12 cellular contexts compared by ENCODE assay signal in the genomic region with DNA sequence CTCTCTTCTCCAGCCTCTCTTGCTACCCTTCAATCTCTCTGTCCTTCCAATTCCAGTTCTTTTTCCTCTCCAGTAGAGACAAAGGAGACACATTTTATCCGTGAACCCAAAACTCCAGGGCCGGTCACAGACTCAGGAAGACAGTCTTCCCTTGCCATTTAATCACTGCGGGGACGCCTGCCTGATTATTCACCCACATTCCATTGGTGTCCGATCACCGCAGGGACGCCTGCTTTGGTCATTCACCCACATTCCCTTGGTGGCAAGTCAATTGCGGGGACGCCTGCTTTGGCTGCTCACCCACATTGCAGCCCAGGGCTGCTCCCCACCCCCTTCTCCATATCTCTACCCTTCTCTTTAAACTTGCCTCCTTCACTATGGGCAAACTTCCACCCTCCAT. TPM values are rescaled to one million over a fixed set of nuclear protein-coding genes. Genes with fewer than 3 reads are reported as not detected.
DNase-seq lines count a peak whose midpoint lies in the region; ATAC-seq and TF ChIP-seq lines count a peak whose summit lies in the region.
"Not testable (repeated sequence)": the region's sequence is repeated elsewhere in the genome, so short reads cannot be mapped to it uniquely, and the experiment has no call there.
"Had no signal": no experiment of that assay in that cellular context is flagged by ENCODE, and none has a peak within 500 bp of the region (broad histone marks: within the 10 kb centered on the region; RNA-seq: fewer than 3 reads in every experiment).

No MANE protein-coding gene starts in this region.

- intact Hi-C loops in activated CD8-positive, alpha-beta T cell treated with anti-CD3 and anti-CD28 coated beads for 36 hours (cut with micrococcal nuclease), result loop anchor here (10.0 kb wide), 1 partner anchor 56 kb away; no protein-coding TSS in a partner anchor

- H3K4me3 ChIP-seq in BLaER1 treated with 17β-estradiol and CSF1 and Interleukin-3, amounts not matched to agents 10 nM and 100 nM; SK-N-SH (ENCODE audit: low read depth in 2 of 2, low read length in 1 of 2): not testable (repeated sequence)

- not testable (repeated sequence) for ATAC-seq in activated CD8-positive, alpha-beta T cell treated with anti-CD3 and anti-CD28 coated beads for 36 hours; activated naive CD8-positive, alpha-beta T cell treated with anti-CD3 and anti-CD28 coated beads, Interleukin-2, amount 50 U/mL, for 24 hours

- POLR2A ChIA-PET in SK-N-SH (lab: Yijun Ruan, JAX); activated CD8-positive, alpha-beta T cell treated with anti-CD3 and anti-CD28 coated beads for 36 hours (lab: Charles Lee): not testable (repeated sequence)

- H3K4me3 Mint-ChIP-seq in activated CD8-positive, alpha-beta T cell treated with anti-CD3 and anti-CD28 coated beads for 36 hours, result peak overlapping the region; percentile 70
- H3K4me3 Mint-ChIP-seq in activated naive CD8-positive, alpha-beta T cell treated with anti-CD3 and anti-CD28 coated beads, Interleukin-2, amount 50 U/mL, for 24 hours, result peak overlapping the region; percentile 80
- H3K4me3 Mint-ChIP-seq in stimulated activated naive CD8-positive, alpha-beta T cell treated with anti-CD3 and anti-CD28 coated beads, Interleukin-15, Interleukin-2, amounts not matched to agents 100 ng/mL and 50 ng/mL, for 24 hours, result peak overlapping the region; percentile 77

- peaks cover 8 to 24% (median 16%) of the 10 kb centered on the region in 10 experiments; a peak in 19 of 20 replicates for H3K4me1 ChIP-seq in BLaER1 treated with 17β-estradiol and CSF1 and Interleukin-3, amounts not matched to agents 10 nM and 100 nM
- not testable (repeated sequence) for H3K4me1 ChIP-seq in SK-N-SH (ENCODE audit: control insufficient read depth in 1 of 2, insufficient read depth in 2 of 2, low read depth in 1 of 2, low read length in 1 of 2)

- TF ChIP-seq CTCF in SK-N-SH (IDR thresholded peaks at IDR 0.05); activated CD8-positive, alpha-beta T cell treated with anti-CD3 and anti-CD28 coated beads for 36 hours (IDR thresholded peaks at IDR 0.05): not testable (repeated sequence)

- H3K27me3 ChIP-seq in BLaER1 treated with 17β-estradiol and CSF1 and Interleukin-3, amounts not matched to agents 10 nM and 100 nM; SK-N-SH (ENCODE audit: insufficient read depth): not testable (repeated sequence)

- H3K9ac ChIP-seq in BLaER1 treated with 17β-estradiol and CSF1 and Interleukin-3, amounts not matched to agents 10 nM and 100 nM; SK-N-SH: not testable (repeated sequence)

- 53% methylated on average over 9 of the region's 9 CpGs for WGBS in SK-N-SH (ENCODE audit: low lambda C conversion rate)

- TF ChIP-seq RAD21 in SK-N-SH (IDR thresholded peaks at IDR 0.05; ENCODE audit: low read length), result not testable (repeated sequence)

- not testable (repeated sequence) for H3F3A ChIP-seq in SK-N-SH (replicated peaks; ENCODE audit: insufficient read depth)

- not testable (repeated sequence) for H3K27me3 Mint-ChIP-seq in activated CD8-positive, alpha-beta T cell treated with anti-CD3 and anti-CD28 coated beads for 36 hours; activated naive CD8-positive, alpha-beta T cell treated with anti-CD3 and anti-CD28 coated beads, Interleukin-2, amount 50 U/mL, for 24 hours; stimulated activated naive CD8-positive, alpha-beta T cell treated with anti-CD3 and anti-CD28 coated beads, Interleukin-15, Interleukin-2, amounts not matched to agents 100 ng/mL and 50 ng/mL, for 24 hours

- not testable (repeated sequence) for TF ChIP-seq EP300 in SK-N-SH (IDR thresholded peaks at IDR 0.05; ENCODE audit: borderline replicate concordance in 1 of 2, low read depth in 1 of 2, low read length in 1 of 2)

- DNase-seq in HCEC 1CT, result peak; percentile 53
- not testable (repeated sequence) for DNase-seq in SK-N-SH; activated CD8-positive, alpha-beta T cell treated with anti-CD3 and anti-CD28 coated beads for 36 hours; activated naive CD8-positive, alpha-beta T cell treated with anti-CD3 and anti-CD28 coated beads, Interleukin-2, amount 50 U/mL, for 24 hours
- DNase-seq in glomerular visceral epithelial cell (ENCODE audit: extremely low spot score), result peak; percentile 68

- CTCF ChIA-PET in SK-N-SH (lab: Yijun Ruan, JAX); activated CD8-positive, alpha-beta T cell treated with anti-CD3 and anti-CD28 coated beads for 36 hours (lab: Charles Lee): not testable (repeated sequence)

- H3K9me3 Mint-ChIP-seq in activated CD8-positive, alpha-beta T cell treated with anti-CD3 and anti-CD28 coated beads for 36 hours; activated naive CD8-positive, alpha-beta T cell treated with anti-CD3 and anti-CD28 coated beads, Interleukin-2, amount 50 U/mL, for 24 hours; stimulated activated naive CD8-positive, alpha-beta T cell treated with anti-CD3 and anti-CD28 coated beads, Interleukin-15, Interleukin-2, amounts not matched to agents 100 ng/mL and 50 ng/mL, for 24 hours: not testable (repeated sequence)

- not testable (repeated sequence) for H3K36me3 ChIP-seq in BLaER1 treated with 17β-estradiol and CSF1 and Interleukin-3, amounts not matched to agents 10 nM and 100 nM; SK-N-SH (replicated peaks in 1 of 2; ENCODE audit: control insufficient read depth in 1 of 2, insufficient read depth in 2 of 2, low read length in 1 of 2)
- peaks cover 26% of the 10 kb centered on the region for H3K36me3 ChIP-seq in KOPT-K1 (ENCODE audit: insufficient read depth, low read length)

- not testable (repeated sequence) for H3K79me2 ChIP-seq in SK-N-SH (ENCODE audit: insufficient read depth)

- H3K27ac Mint-ChIP-seq in activated CD8-positive, alpha-beta T cell treated with anti-CD3 and anti-CD28 coated beads for 36 hours, result not testable (repeated sequence)
- peak overlapping the region; percentile 85 for H3K27ac Mint-ChIP-seq in activated naive CD8-positive, alpha-beta T cell treated with anti-CD3 and anti-CD28 coated beads, Interleukin-2, amount 50 U/mL, for 24 hours
- peak overlapping the region; percentile 1 for H3K27ac Mint-ChIP-seq in stimulated activated naive CD8-positive, alpha-beta T cell treated with anti-CD3 and anti-CD28 coated beads, Interleukin-15, Interleukin-2, amounts not matched to agents 100 ng/mL and 50 ng/mL, for 24 hours

- H4K20me1 ChIP-seq in BLaER1 treated with 17β-estradiol and CSF1 and Interleukin-3, amounts not matched to agents 10 nM and 100 nM; SK-N-SH (ENCODE audit: insufficient read depth): not testable (repeated sequence)

- H2AFZ ChIP-seq in SK-N-SH (ENCODE audit: low read depth), result not testable (repeated sequence)

- H3K27ac ChIP-seq in BLaER1 treated with 17β-estradiol and CSF1 and Interleukin-3, amounts not matched to agents 10 nM and 100 nM; SK-N-SH (ENCODE audit: low read depth in 2 of 2, low read length in 1 of 2): not testable (repeated sequence)
- H3K27ac ChIP-seq in KOPT-K1 (ENCODE audit: low read depth, low read length, poor library complexity, severe bottlenecking), result peak overlapping the region; percentile 96

- H3K9me3 ChIP-seq in BLaER1 treated with 17β-estradiol and CSF1 and Interleukin-3, amounts not matched to agents 10 nM and 100 nM (replicated peaks in 1 of 11); KOPT-K1 (ENCODE audit: insufficient read depth, low read length, poor library complexity, severe bottlenecking); SK-N-SH: not testable (repeated sequence)

- H3K4me2 ChIP-seq in BLaER1 treated with 17β-estradiol and CSF1 and Interleukin-3, amounts not matched to agents 10 nM and 100 nM, result peak overlapping the region; percentile 26 to 60 (median 50); a peak in 11 of 22 replicates
- H3K4me2 ChIP-seq in SK-N-SH, result 0 out of 2 replicates have a peak overlapping the region, but pooled peaks have one; percentile 24

- not testable (repeated sequence) for H3K36me3 Mint-ChIP-seq in activated CD8-positive, alpha-beta T cell treated with anti-CD3 and anti-CD28 coated beads for 36 hours (ENCODE audit: low read depth); activated naive CD8-positive, alpha-beta T cell treated with anti-CD3 and anti-CD28 coated beads, Interleukin-2, amount 50 U/mL, for 24 hours (ENCODE audit: low read depth); stimulated activated naive CD8-positive, alpha-beta T cell treated with anti-CD3 and anti-CD28 coated beads, Interleukin-15, Interleukin-2, amounts not matched to agents 100 ng/mL and 50 ng/mL, for 24 hours (ENCODE audit: low read depth)

- not testable (repeated sequence) for H3K9me2 ChIP-seq in SK-N-SH

- peaks cover 34% of the 10 kb centered on the region for H3K4me1 Mint-ChIP-seq in activated CD8-positive, alpha-beta T cell treated with anti-CD3 and anti-CD28 coated beads for 36 hours (ENCODE audit: low read depth)
- H3K4me1 Mint-ChIP-seq in activated naive CD8-positive, alpha-beta T cell treated with anti-CD3 and anti-CD28 coated beads, Interleukin-2, amount 50 U/mL, for 24 hours; stimulated activated naive CD8-positive, alpha-beta T cell treated with anti-CD3 and anti-CD28 coated beads, Interleukin-15, Interleukin-2, amounts not matched to agents 100 ng/mL and 50 ng/mL, for 24 hours (ENCODE audit: low read depth): not testable (repeated sequence)

TF ChIP-seq in SK-N-SH, 30 proteins besides CTCF, POLR2A, EP300 and RAD21:
- TF ChIP-seq FOSL2 (IDR thresholded peaks at IDR 0.05; ENCODE audit: borderline replicate concordance, low read depth), result peak; percentile 41; the same call in 1 of the 2 replicates

RNA-seq across cellular contexts. Expression of gene ADA, which starts 19.4 kb away (rescaled TPM):
- polyA plus RNA-seq in SK-N-SH (2012; rRNA removed), result 25.7 and 28.3 TPM in 2 replicates
- polyA plus RNA-seq in SK-N-SH (2012; cell fraction: cytosol; rRNA removed), result 14.9 and 20.7 TPM in 2 replicates
- polyA plus RNA-seq in SK-N-SH (2012; cell fraction: nucleus; rRNA removed), result 50.4 and 63.8 TPM in 2 replicates
- total RNA-seq in activated CD8-positive, alpha-beta T cell treated with anti-CD3 and anti-CD28 coated beads for 36 hours, result 10 to 100 TPM; 32.8 to 36.7 TPM

RNA-seq across cellular contexts. Expression of gene CCN5, which starts 44.3 kb away (rescaled TPM):
- polyA plus RNA-seq in SK-N-SH (2012; rRNA removed), result 0.05 TPM in 2 replicates
- polyA plus RNA-seq in SK-N-SH (2012; cell fraction: cytosol; rRNA removed), result 0.08 and 0.17 TPM in 2 replicates
- 0.20 and 0.25 TPM in 2 replicates for polyA plus RNA-seq in SK-N-SH (2012; cell fraction: nucleus; rRNA removed)
- total RNA-seq in activated CD8-positive, alpha-beta T cell treated with anti-CD3 and anti-CD28 coated beads for 36 hours, result not detected
- total RNA-seq: endodermal cell; skeletal muscle tissue; T-helper 2 cell treated with Interferon-gamma antibody and Interleukin-4, amounts not matched to agents 100 ng/mL and 5 ng/mL, for 36 hours; temporal lobe had no signal
